24 cellular contexts compared by ENCODE assay signal in the genomic region with DNA sequence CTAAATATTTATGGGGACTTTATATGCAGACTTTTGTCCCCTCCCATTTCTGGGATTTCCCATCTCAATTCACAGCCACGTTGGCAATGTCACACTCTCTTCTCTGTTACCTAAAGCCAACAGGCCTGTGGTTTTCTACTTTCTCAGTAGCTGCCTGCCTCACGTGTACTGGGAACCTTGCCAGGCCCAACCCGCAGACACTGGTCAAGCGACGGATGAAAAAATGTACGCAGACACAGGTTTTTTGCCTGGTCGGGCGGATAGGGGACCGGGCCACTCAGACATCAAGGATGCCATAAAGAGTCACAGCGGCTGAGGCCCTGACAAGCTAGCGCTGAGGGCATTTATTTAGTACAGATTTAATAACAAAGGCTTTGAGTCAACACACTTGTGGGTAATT.
A peak's percentile ranks its signal among the peaks of the same experiment; 100 is the strongest.
DNase-seq lines count a peak whose midpoint lies in the region; FAIRE-seq and TF ChIP-seq lines count a peak whose summit lies in the region.
"Had no signal": no experiment of that assay in that cellular context is flagged by ENCODE, and none has a peak within 500 bp of the region (broad histone marks: within the 10 kb centered on the region; RNA-seq: fewer than 3 reads in every experiment).

No MANE protein-coding gene starts in this region.

- H3K9me3 Mint-ChIP-seq in HFFc6 = peaks cover 53% of the 10 kb centered on the region
- H3K9me3 Mint-ChIP-seq in neural progenitor cell = peaks cover 23% of the 10 kb centered on the region

- H3K4me3 Mint-ChIP-seq in HFFc6 = no peak overlapping the region
- H3K4me3 Mint-ChIP-seq in neural progenitor cell = no peak overlapping the region
- H3K4me3 Mint-ChIP-seq: B cell; CD4-positive, alpha-beta T cell; CD8-positive, alpha-beta T cell had no signal

- H3K27ac Mint-ChIP-seq in HFFc6 = no peak overlapping the region
- no peak overlapping the region for H3K27ac Mint-ChIP-seq in neural progenitor cell
- H3K27ac Mint-ChIP-seq: B cell; CD4-positive, alpha-beta T cell; CD8-positive, alpha-beta T cell had no signal

- H4K20me1 ChIP-seq in MM.1S (ENCODE audit: insufficient read depth, low read length) = no peaks in the 10 kb centered on the region
- H4K20me1 ChIP-seq in neural progenitor cell (ENCODE audit: low read depth) = no peaks in the 10 kb centered on the region
- H4K20me1 ChIP-seq: BLaER1 treated with 17β-estradiol and CSF1 and Interleukin-3, amounts not matched to agents 10 nM and 100 nM had no signal

- no peak overlapping the region for H3K4me2 ChIP-seq in MM.1S (ENCODE audit: low read depth, low read length)
- H3K4me2 ChIP-seq in neural progenitor cell = no peak overlapping the region
- H3K4me2 ChIP-seq: A549; BLaER1 treated with 17β-estradiol and CSF1 and Interleukin-3, amounts not matched to agents 10 nM and 100 nM had no signal

- no peaks in the 10 kb centered on the region for H3K27me3 ChIP-seq in MM.1S (replicated peaks; ENCODE audit: insufficient read depth, low read length)
- no peaks in the 10 kb centered on the region for H3K27me3 ChIP-seq in neural progenitor cell
- H3K27me3 ChIP-seq: BLaER1 treated with 17β-estradiol and CSF1 and Interleukin-3, amounts not matched to agents 10 nM and 100 nM had no signal

- H3K9me2 ChIP-seq in MM.1S (replicated peaks; ENCODE audit: insufficient read depth, low read length) = no peaks in the 10 kb centered on the region

- DNase-seq in Daoy (ENCODE audit: low read depth) (peak; percentile 19), MM.1S (peak; percentile 76), RPMI8226 (peak; percentile 94), urothelium cell line (ENCODE audit: low spot score) (peak; percentile 2), pons (ENCODE audit: low spot score) (no peak), HFFc6 (no peak), neural progenitor cell (ENCODE audit: low spot score) (no peak)
- DNase-seq: AML-193; Caco-2; Calu3; CD4-positive, alpha-beta T cell; CD8-positive, alpha-beta T cell; DMS79 treated with DMSO at 0.1 percent for 48 hours; EL; GDM1 had no signal

- TF ChIP-seq CTCF in MM.1S (IDR thresholded peaks at IDR 0.05; ENCODE audit: low read length) = no peak
- TF ChIP-seq CTCF in HFFc6 (IDR thresholded peaks at IDR 0.05) = no peak
- no peak for TF ChIP-seq CTCF in neural progenitor cell (IDR thresholded peaks at IDR 0.05)

- H3K27me3 Mint-ChIP-seq in HFFc6 (ENCODE audit: insufficient read depth) = no peaks in the 10 kb centered on the region; the same call in 1 of the 2 replicates
- peaks cover 4% of the 10 kb centered on the region for H3K27me3 Mint-ChIP-seq in neural progenitor cell (ENCODE audit: insufficient read depth, low read depth)
- H3K27me3 Mint-ChIP-seq: B cell; CD4-positive, alpha-beta T cell had no signal

- no peaks in the 10 kb centered on the region for H3F3A ChIP-seq in MM.1S (ENCODE audit: insufficient read depth, low read length)
- H3F3A ChIP-seq in neural progenitor cell (ENCODE audit: low read depth) = no peaks in the 10 kb centered on the region

- no peaks in the 10 kb centered on the region for H3K79me2 ChIP-seq in MM.1S (ENCODE audit: low read length)
- H3K79me2 ChIP-seq in neural progenitor cell (ENCODE audit: low read depth) = no peaks in the 10 kb centered on the region

- H3K36me3 Mint-ChIP-seq in HFFc6 (ENCODE audit: low read depth) (no peaks in the 10 kb centered on the region), neural progenitor cell (no peaks in the 10 kb centered on the region)
- H3K36me3 Mint-ChIP-seq: CD8-positive, alpha-beta T cell had no signal

- no peak for FAIRE-seq in urothelium cell line (lab: Jason Lieb, UNC)
- FAIRE-seq: A549, D721Med, GM12878, GM12892, GM18507 had no signal

- H3K9ac ChIP-seq in MM.1S (ENCODE audit: low read length) = no peak overlapping the region
- no peak overlapping the region for H3K9ac ChIP-seq in neural progenitor cell
- H3K9ac ChIP-seq: BLaER1 treated with 17β-estradiol and CSF1 and Interleukin-3, amounts not matched to agents 10 nM and 100 nM had no signal

- no peak overlapping the region for H2AFZ ChIP-seq in MM.1S (ENCODE audit: low read length)
- H2AFZ ChIP-seq in neural progenitor cell (replicated peaks) = no peak overlapping the region

- H3K9me3 ChIP-seq in MM.1S (replicated peaks; ENCODE audit: insufficient read depth, low read length) = no peaks in the 10 kb centered on the region
- peaks cover 14% of the 10 kb centered on the region for H3K9me3 ChIP-seq in neural progenitor cell (ENCODE audit: low read depth)
- H3K9me3 ChIP-seq: A549 had no signal

- H3K36me3 ChIP-seq in MM.1S (replicated peaks; ENCODE audit: insufficient read depth, low read length) (no peaks in the 10 kb centered on the region), neural progenitor cell (peaks cover 3% of the 10 kb centered on the region)
- H3K36me3 ChIP-seq: BLaER1 treated with 17β-estradiol and CSF1 and Interleukin-3, amounts not matched to agents 10 nM and 100 nM had no signal

- H3K4me1 Mint-ChIP-seq in HFFc6 (ENCODE audit: low read depth) (no peaks in the 10 kb centered on the region), neural progenitor cell (no peaks in the 10 kb centered on the region)
- H3K4me1 Mint-ChIP-seq: B cell had no signal

- H3K4me3 ChIP-seq in MM.1S (ENCODE audit: low read length) (no peak overlapping the region), neural progenitor cell (no peak overlapping the region)
- H3K4me3 ChIP-seq: A549; BLaER1 treated with 17β-estradiol and CSF1 and Interleukin-3, amounts not matched to agents 10 nM and 100 nM; GM12878 had no signal

- H3K4me1 ChIP-seq in MM.1S (ENCODE audit: low read length) = no peaks in the 10 kb centered on the region
- no peaks in the 10 kb centered on the region for H3K4me1 ChIP-seq in neural progenitor cell
- H3K4me1 ChIP-seq: A549; BLaER1 treated with 17β-estradiol and CSF1 and Interleukin-3, amounts not matched to agents 10 nM and 100 nM; Caco-2 had no signal

- H3K27ac ChIP-seq in MM.1S (ENCODE audit: low read length) (no peak overlapping the region), neural progenitor cell (no peak overlapping the region)
- H3K27ac ChIP-seq: 22Rv1; A549; BLaER1 treated with 17β-estradiol and CSF1 and Interleukin-3, amounts not matched to agents 10 nM and 100 nM; C4-2B had no signal

Comparison
In these comparisons a context has a peak if more than half of its experiments do, and no peak if none do; other contexts are left out.
1. DNase-seq: peak in Daoy (single experiment), MM.1S (single experiment), RPMI8226 (single experiment) and urothelium cell line (single experiment); none in pons (single experiment), HFFc6 (single experiment) and neural progenitor cell (single experiment).